Comparison of ENCODE assay signal across 1 cellular context in genomic region chr22:26590525-26590858, GRCh38.
TF ChIP-seq lines count a peak whose summit lies in the region.

No MANE protein-coding gene starts in this region.

TF ChIP-seq in WTC11, 78 proteins besides CTCF, POLR2A, EP300 and RAD21 (continued from another document):
- TF ChIP-seq AFF4 (CRISPR knock-in tag; IDR thresholded peaks at IDR 0.05; ENCODE audit: borderline replicate concordance) (no peak), ZNF232 (CRISPR knock-in tag; IDR thresholded peaks at IDR 0.05) (no peak), FOXP1 (CRISPR knock-in tag; IDR thresholded peaks at IDR 0.05; ENCODE audit: borderline replicate concordance) (no peak), FOXK1 (CRISPR knock-in tag; IDR thresholded peaks at IDR 0.05) (no peak)
